Comparison of ENCODE assay signal across 12 cellular contexts in genomic region chr5:114055810-114056476, GRCh38.
A peak's percentile ranks its signal among the peaks of the same experiment; 100 is the strongest.
DNase-seq lines count a peak whose midpoint lies in the region; ATAC-seq, FAIRE-seq and TF ChIP-seq lines count a peak whose summit lies in the region.
"Had no signal": no experiment of that assay in that cellular context is flagged by ENCODE, and none has a peak within 500 bp of the region (broad histone marks: within the 10 kb centered on the region; RNA-seq: fewer than 3 reads in every experiment).

No MANE protein-coding gene starts in this region.

- peak overlapping the region; percentile 54 for H2BK120ac ChIP-seq in trophoblast cell (ENCODE audit: insufficient read depth, low read length, poor library complexity)

- no peak overlapping the region for H2BK5ac ChIP-seq in trophoblast cell (ENCODE audit: low read depth, low read length, poor library complexity)

- H3K4me2 ChIP-seq in trophoblast cell (ENCODE audit: low read length), result peak overlapping the region; percentile 89

- no peak overlapping the region for H2BK12ac ChIP-seq in trophoblast cell (ENCODE audit: low read length)

- H4K8ac ChIP-seq in trophoblast cell (ENCODE audit: low read depth, low read length), result no peak overlapping the region

- in situ Hi-C loops in ACHN (cut with HindIII; ENCODE audit: low pct_ligation_motif_present, low pct_unique_long_range_greater_than_20kb, low sequenced_read_pairs), result no loop called here

- ATAC-seq in left cardiac atrium, result peak; percentile 65 to 75

- peaks cover 9% of the 10 kb centered on the region for H3K27me3 ChIP-seq in trophoblast cell (ENCODE audit: insufficient read depth, low read length)

- no peak overlapping the region for H4K12ac ChIP-seq in trophoblast cell (ENCODE audit: low read depth, low read length)

- H3K4ac ChIP-seq in trophoblast cell (ENCODE audit: low read depth, low read length), result no peak overlapping the region

- FAIRE-seq in urothelium cell line (lab: Jason Lieb, UNC), result no peak

- TF ChIP-seq CTCF in WI38 (IDR thresholded peaks at IDR 0.05; ENCODE audit: low read depth, low read length), result no peak

- H3K9me3 ChIP-seq in trophoblast cell (ENCODE audit: insufficient read depth, low read depth, low read length), result no peaks in the 10 kb centered on the region

- peaks cover 7 to 10% of the 10 kb centered on the region in 2 experiments for H3K4me1 ChIP-seq in trophoblast cell (ENCODE audit: control insufficient read depth in 1 of 2, insufficient read depth in 2 of 2, low read length in 2 of 2)

- no CpG with 5 or more reads among the region's 45 CpGs for WGBS in trophoblast cell (ENCODE audit: extremely low coverage, insufficient coverage, insufficient read length)

- peak overlapping the region; percentile 52 for H3K4me3 ChIP-seq in WI38 (ENCODE audit: low read depth, low read length)
- H3K4me3 ChIP-seq in trophoblast cell (ENCODE audit: low read depth, low read length), result peak overlapping the region; percentile 65

- H3K27ac ChIP-seq in trophoblast cell (ENCODE audit: low read depth, low read length), result no peak overlapping the region
- H3K27ac ChIP-seq: HL-60 had no signal

- no peaks in the 10 kb centered on the region for H3K79me1 ChIP-seq in trophoblast cell (ENCODE audit: low read length)

- no peak overlapping the region for H3K18ac ChIP-seq in trophoblast cell (ENCODE audit: low read length)

- no peak overlapping the region for H3K14ac ChIP-seq in trophoblast cell (ENCODE audit: low read length)

- DNase-seq in DMS 273 (lab: John Stamatoyannopoulos, UW; ENCODE audit: unreplicated experiment) (peak; percentile 76), left cardiac atrium (peak; percentile 45), trophoblast cell (no peak), urothelium cell line (ENCODE audit: low spot score) (no peak), ACHN (no peak), NCI-H2081 (lab: John Stamatoyannopoulos, UW) (no peak)
- DNase-seq in activated CD4-positive, alpha-beta T cell treated with anti-CD3 and anti-CD28 coated beads for 1 hour, result no peak
- DNase-seq: activated T-cell treated with anti-CD3 and anti-CD28 coated beads, Interleukin-2, amount 50 U/mL, for 48 hours; Calu3; stimulated activated CD4-positive, alpha-beta T cell treated with anti-CD3 and anti-CD28 coated beads, Interleukin-4, amount 100 ng/mL, for 1 hour had no signal

- H3K9ac ChIP-seq in trophoblast cell (ENCODE audit: low read length), result peak overlapping the region; percentile 30

- peak overlapping the region; percentile 50 for H2AFZ ChIP-seq in trophoblast cell (ENCODE audit: insufficient read depth, low read length, poor library complexity)

- no peaks in the 10 kb centered on the region for H3K36me3 ChIP-seq in trophoblast cell (ENCODE audit: control insufficient read depth in 1 of 2, insufficient read depth in 2 of 2, low read length in 2 of 2)

- H4K91ac ChIP-seq in trophoblast cell (ENCODE audit: low read depth, low read length), result no peak overlapping the region

- no peaks in the 10 kb centered on the region for H3K79me2 ChIP-seq in trophoblast cell (ENCODE audit: control insufficient read depth, insufficient read depth, low read length, poor library complexity)

- intact Hi-C loops in left cardiac atrium (cut with DNase I), result no loop called here

- no peak overlapping the region for H2AK5ac ChIP-seq in trophoblast cell (ENCODE audit: low read length)

- no peak overlapping the region for H3K23ac ChIP-seq in trophoblast cell (ENCODE audit: low read length)

Comparison
In these comparisons a context has a peak if more than half of its experiments do, and no peak if none do; other contexts are left out.
1. DNase-seq: peak in DMS 273 (single experiment) and left cardiac atrium (single experiment); none in trophoblast cell (0 of 2), urothelium cell line (single experiment), activated CD4-positive, alpha-beta T cell treated with anti-CD3 and anti-CD28 coated beads for 1 hour (single experiment), ACHN (single experiment) and NCI-H2081 (0 of 2).